In genomic region chr1:21154717-21155116, GRCh38 we compare ENCODE assay signal across 23 cellular contexts. TPM values are rescaled to one million over a fixed set of nuclear protein-coding genes. Genes with fewer than 3 reads are reported as not detected.
DNase-seq lines count a peak whose midpoint lies in the region; ATAC-seq and TF ChIP-seq lines count a peak whose summit lies in the region.
"Had no signal": no experiment of that assay in that cellular context is flagged by ENCODE, and none has a peak within 500 bp of the region (broad histone marks: within the 10 kb centered on the region; RNA-seq: fewer than 3 reads in every experiment).

No MANE protein-coding gene starts in this region.

- H3K27ac Mint-ChIP-seq in natural killer cell, result peak overlapping the region; percentile 45 to 54
- peak overlapping the region in 1 of 2 donors; percentile 16 for H3K27ac Mint-ChIP-seq in natural killer cell treated with Interleukin-12 subunit alpha and Interleukin-12 subunit beta and Interleukin-15 and Interleukin-18, amount 100 ng/mL, for 72 hours
- peak overlapping the region; percentile 42 for H3K27ac Mint-ChIP-seq in activated T-helper 2 cell treated with anti-CD3 and anti-CD28 coated beads, Interferon-gamma antibody, Interleukin-2, Interleukin-4, amounts not matched to agents 10 μg/mL and 5 μg/mL and 100 μg/mL, durations not matched to agents 14 hours and 24 hours and 36 hours
- no peak overlapping the region for H3K27ac Mint-ChIP-seq in stimulated activated effector memory CD8-positive, alpha-beta T cell treated with anti-CD3 and anti-CD28 coated beads, Interleukin-12 subunit alpha, Interleukin-12 subunit beta, amount 100 ng/mL, for 72 hours
- no peak overlapping the region for H3K27ac Mint-ChIP-seq in activated CD8-positive, alpha-beta memory T cell treated with anti-CD3 and anti-CD28 coated beads, Interleukin-2, amount 10 ng/mL, durations not matched to agents 7 days and 5 days
- H3K27ac Mint-ChIP-seq: CD4-positive, alpha-beta T cell had no signal

- H3K27me3 Mint-ChIP-seq in natural killer cell (ENCODE audit: low read depth in 2 of 2), result no peaks in the 10 kb centered on the region
- H3K27me3 Mint-ChIP-seq in natural killer cell treated with Interleukin-12 subunit alpha and Interleukin-12 subunit beta and Interleukin-15 and Interleukin-18, amount 100 ng/mL, for 72 hours, result no peaks in the 10 kb centered on the region
- H3K27me3 Mint-ChIP-seq in activated T-helper 2 cell treated with anti-CD3 and anti-CD28 coated beads, Interferon-gamma antibody, Interleukin-2, Interleukin-4, amounts not matched to agents 10 μg/mL and 5 μg/mL and 100 μg/mL, durations not matched to agents 14 hours and 24 hours and 36 hours (ENCODE audit: low read depth), result no peaks in the 10 kb centered on the region
- no peaks in the 10 kb centered on the region for H3K27me3 Mint-ChIP-seq in activated CD8-positive, alpha-beta memory T cell treated with anti-CD3 and anti-CD28 coated beads, Interleukin-2, amount 10 ng/mL, durations not matched to agents 7 days and 5 days
- H3K27me3 Mint-ChIP-seq: CD4-positive, alpha-beta T cell had no signal

- H3K36me3 ChIP-seq in Loucy (ENCODE audit: insufficient read depth, low read length), result peaks cover 7% of the 10 kb centered on the region; the same call in 1 of the 2 replicates

- ATAC-seq in natural killer cell (peak in 1 of 3 donors; percentile 18), GM21825 (IDR thresholded peaks at IDR 0.05; ENCODE audit: unreplicated experiment) (no peak)
- no peak for ATAC-seq in natural killer cell treated with Interleukin-12 subunit alpha and Interleukin-12 subunit beta and Interleukin-15 and Interleukin-18, amount 100 ng/mL, for 72 hours
- peak; percentile 57 for ATAC-seq in stimulated activated effector memory CD8-positive, alpha-beta T cell treated with anti-CD3 and anti-CD28 coated beads, Interleukin-12 subunit alpha, Interleukin-12 subunit beta, amount 100 ng/mL, for 72 hours
- no peak for ATAC-seq in activated CD8-positive, alpha-beta memory T cell treated with anti-CD3 and anti-CD28 coated beads, Interleukin-2, amount 10 ng/mL, durations not matched to agents 7 days and 5 days
- ATAC-seq: HCT116, HepG2 had no signal

- H3K36me3 Mint-ChIP-seq in natural killer cell, result no peaks in the 10 kb centered on the region
- peaks cover 6% of the 10 kb centered on the region for H3K36me3 Mint-ChIP-seq in natural killer cell treated with Interleukin-12 subunit alpha and Interleukin-12 subunit beta and Interleukin-15 and Interleukin-18, amount 100 ng/mL, for 72 hours
- H3K36me3 Mint-ChIP-seq in activated T-helper 2 cell treated with anti-CD3 and anti-CD28 coated beads, Interferon-gamma antibody, Interleukin-2, Interleukin-4, amounts not matched to agents 10 μg/mL and 5 μg/mL and 100 μg/mL, durations not matched to agents 14 hours and 24 hours and 36 hours (ENCODE audit: low read depth), result peaks cover 40% of the 10 kb centered on the region
- H3K36me3 Mint-ChIP-seq in stimulated activated effector memory CD8-positive, alpha-beta T cell treated with anti-CD3 and anti-CD28 coated beads, Interleukin-12 subunit alpha, Interleukin-12 subunit beta, amount 100 ng/mL, for 72 hours, result peaks cover 35% of the 10 kb centered on the region
- H3K36me3 Mint-ChIP-seq in activated CD8-positive, alpha-beta memory T cell treated with anti-CD3 and anti-CD28 coated beads, Interleukin-2, amount 10 ng/mL, durations not matched to agents 7 days and 5 days, result peaks cover 10% of the 10 kb centered on the region

- TF ChIP-seq CTCF in natural killer cell (IDR thresholded peaks at IDR 0.05) (no peak), Loucy (conservative IDR thresholded peaks at IDR 0.05; ENCODE audit: low read length) (no peak)

- DNase-seq in natural killer cell, result no peak
- no peak for DNase-seq in natural killer cell treated with Interleukin-12 subunit alpha and Interleukin-12 subunit beta and Interleukin-15 and Interleukin-18, amount 100 ng/mL, for 72 hours (ENCODE audit: low spot score)
- no peak for DNase-seq in activated T-helper 2 cell treated with anti-CD3 and anti-CD28 coated beads, Interferon-gamma antibody, Interleukin-2, Interleukin-4, amounts not matched to agents 10 μg/mL and 5 μg/mL and 100 μg/mL, durations not matched to agents 14 hours and 24 hours and 36 hours (ENCODE audit: low spot score)
- no peak for DNase-seq in stimulated activated effector memory CD8-positive, alpha-beta T cell treated with anti-CD3 and anti-CD28 coated beads, Interleukin-12 subunit alpha, Interleukin-12 subunit beta, amount 100 ng/mL, for 72 hours (ENCODE audit: low spot score in 2 of 2)
- DNase-seq in activated CD8-positive, alpha-beta memory T cell treated with anti-CD3 and anti-CD28 coated beads, Interleukin-2, amount 10 ng/mL, durations not matched to agents 7 days and 5 days, result no peak
- DNase-seq in cardiac septum (ENCODE audit: low spot score), result no peak
- DNase-seq: CD4-positive, alpha-beta T cell; COR-L47; DMS79; GOT3; KBM-7; NCI-H1092 treated with DMSO at 0.1 percent for 48 hours; NCI-H146; NCI-H2029; NCI-H226; NCI-H524; NCI-H774; Peyer's patch; SJCRH30 had no signal

- intact Hi-C loops in natural killer cell (cut with micrococcal nuclease) (no loop called here), cardiac septum (cut with DNase I) (no loop called here)
- intact Hi-C loops in activated T-helper 2 cell treated with anti-CD3 and anti-CD28 coated beads, Interferon-gamma antibody, Interleukin-2, Interleukin-4, amounts not matched to agents 10 μg/mL and 5 μg/mL and 100 μg/mL, durations not matched to agents 14 hours and 24 hours and 36 hours (cut with micrococcal nuclease), result no loop called here

- H3K9me3 ChIP-seq in Loucy (ENCODE audit: insufficient read depth, low read depth, low read length), result no peaks in the 10 kb centered on the region
- H3K9me3 ChIP-seq: Peyer's patch, SJCRH30 had no signal

- H3K9me2 ChIP-seq in Loucy (replicated peaks; ENCODE audit: low read depth, low read length), result no peaks in the 10 kb centered on the region

- no peak overlapping the region for H2AFZ ChIP-seq in Loucy (ENCODE audit: low read length)

- CTCF ChIA-PET in activated CD8-positive, alpha-beta memory T cell treated with anti-CD3 and anti-CD28 coated beads, Interleukin-2, amount 10 ng/mL, durations not matched to agents 7 days and 5 days (lab: Charles Lee), result interaction anchor here (1.8 kb wide), 1 partner anchor 40 kb away, joined by 6 read pairs; no protein-coding TSS in a partner anchor

- peaks cover 32 to 44% of the 10 kb centered on the region in 2 donors for H3K4me1 Mint-ChIP-seq in natural killer cell
- peaks cover 32 to 34% of the 10 kb centered on the region in 2 donors for H3K4me1 Mint-ChIP-seq in natural killer cell treated with Interleukin-12 subunit alpha and Interleukin-12 subunit beta and Interleukin-15 and Interleukin-18, amount 100 ng/mL, for 72 hours (ENCODE audit: low read depth in 2 of 2)
- H3K4me1 Mint-ChIP-seq in activated T-helper 2 cell treated with anti-CD3 and anti-CD28 coated beads, Interferon-gamma antibody, Interleukin-2, Interleukin-4, amounts not matched to agents 10 μg/mL and 5 μg/mL and 100 μg/mL, durations not matched to agents 14 hours and 24 hours and 36 hours (ENCODE audit: low read depth), result peaks cover 25% of the 10 kb centered on the region
- H3K4me1 Mint-ChIP-seq in stimulated activated effector memory CD8-positive, alpha-beta T cell treated with anti-CD3 and anti-CD28 coated beads, Interleukin-12 subunit alpha, Interleukin-12 subunit beta, amount 100 ng/mL, for 72 hours, result peaks cover 17% of the 10 kb centered on the region
- peaks cover 19% of the 10 kb centered on the region for H3K4me1 Mint-ChIP-seq in activated CD8-positive, alpha-beta memory T cell treated with anti-CD3 and anti-CD28 coated beads, Interleukin-2, amount 10 ng/mL, durations not matched to agents 7 days and 5 days

- no peaks in the 10 kb centered on the region for H3K27me3 ChIP-seq in Loucy (ENCODE audit: insufficient read depth, low read length, poor library complexity, severe bottlenecking)
- H3K27me3 ChIP-seq: Peyer's patch, SJCRH30 had no signal

- H3K4me2 ChIP-seq in Loucy (ENCODE audit: low read depth, low read length, poor library complexity, severe bottlenecking), result peak overlapping the region; percentile 56

- H3K9ac ChIP-seq in Loucy (ENCODE audit: low read depth, low read length, poor library complexity, severe bottlenecking), result peak overlapping the region; percentile 2

- peaks cover 39% of the 10 kb centered on the region for H3K4me1 ChIP-seq in Loucy (ENCODE audit: insufficient read depth, low read length, poor library complexity, severe bottlenecking)

- no peaks in the 10 kb centered on the region for H3K9me3 Mint-ChIP-seq in natural killer cell
- no peaks in the 10 kb centered on the region for H3K9me3 Mint-ChIP-seq in natural killer cell treated with Interleukin-12 subunit alpha and Interleukin-12 subunit beta and Interleukin-15 and Interleukin-18, amount 100 ng/mL, for 72 hours
- no peaks in the 10 kb centered on the region for H3K9me3 Mint-ChIP-seq in activated T-helper 2 cell treated with anti-CD3 and anti-CD28 coated beads, Interferon-gamma antibody, Interleukin-2, Interleukin-4, amounts not matched to agents 10 μg/mL and 5 μg/mL and 100 μg/mL, durations not matched to agents 14 hours and 24 hours and 36 hours
- no peaks in the 10 kb centered on the region for H3K9me3 Mint-ChIP-seq in stimulated activated effector memory CD8-positive, alpha-beta T cell treated with anti-CD3 and anti-CD28 coated beads, Interleukin-12 subunit alpha, Interleukin-12 subunit beta, amount 100 ng/mL, for 72 hours
- no peaks in the 10 kb centered on the region for H3K9me3 Mint-ChIP-seq in activated CD8-positive, alpha-beta memory T cell treated with anti-CD3 and anti-CD28 coated beads, Interleukin-2, amount 10 ng/mL, durations not matched to agents 7 days and 5 days (ENCODE audit: low read depth)
- H3K9me3 Mint-ChIP-seq: CD4-positive, alpha-beta T cell had no signal

- H3K4me3 Mint-ChIP-seq in natural killer cell, result no peak overlapping the region
- no peak overlapping the region for H3K4me3 Mint-ChIP-seq in natural killer cell treated with Interleukin-12 subunit alpha and Interleukin-12 subunit beta and Interleukin-15 and Interleukin-18, amount 100 ng/mL, for 72 hours
- no peak overlapping the region for H3K4me3 Mint-ChIP-seq in activated T-helper 2 cell treated with anti-CD3 and anti-CD28 coated beads, Interferon-gamma antibody, Interleukin-2, Interleukin-4, amounts not matched to agents 10 μg/mL and 5 μg/mL and 100 μg/mL, durations not matched to agents 14 hours and 24 hours and 36 hours (ENCODE audit: low read depth)
- no peak overlapping the region for H3K4me3 Mint-ChIP-seq in stimulated activated effector memory CD8-positive, alpha-beta T cell treated with anti-CD3 and anti-CD28 coated beads, Interleukin-12 subunit alpha, Interleukin-12 subunit beta, amount 100 ng/mL, for 72 hours
- no peak overlapping the region for H3K4me3 Mint-ChIP-seq in activated CD8-positive, alpha-beta memory T cell treated with anti-CD3 and anti-CD28 coated beads, Interleukin-2, amount 10 ng/mL, durations not matched to agents 7 days and 5 days
- H3K4me3 Mint-ChIP-seq: CD4-positive, alpha-beta T cell had no signal

- peak overlapping the region; percentile 38 for H3K4me3 ChIP-seq in Loucy (ENCODE audit: low read length, poor library complexity, severe bottlenecking)
- H3K4me3 ChIP-seq: Peyer's patch, SJCRH30 had no signal

- peaks cover 59% of the 10 kb centered on the region for H3K79me2 ChIP-seq in Loucy (ENCODE audit: insufficient read depth, low read length)

- 0 out of 2 replicates have a peak, but pooled peaks cover under 1% of the 10 kb centered on the region for H3F3A ChIP-seq in Loucy (ENCODE audit: low read depth)

- peaks cover 11% of the 10 kb centered on the region for H4K20me1 ChIP-seq in Loucy (ENCODE audit: insufficient read depth, low read length, poor library complexity, severe bottlenecking)

RNA-seq across cellular contexts. Expression of gene EIF4G3, which starts 22.0 kb away (rescaled TPM):
- total RNA-seq in natural killer cell (100 to 1,000 TPM; 105 to 107 (median 107) TPM), cardiac septum (45.6 TPM)
- total RNA-seq in natural killer cell treated with Interleukin-12 subunit alpha and Interleukin-12 subunit beta and Interleukin-15 and Interleukin-18, amount 100 ng/mL, for 72 hours, result 100 to 1,000 TPM; 121 to 140 TPM
- 64.2 and 66.0 TPM in 2 replicates for total RNA-seq in activated T-helper 2 cell treated with anti-CD3 and anti-CD28 coated beads, Interferon-gamma antibody, Interleukin-2, Interleukin-4, amounts not matched to agents 10 μg/mL and 5 μg/mL and 100 μg/mL, durations not matched to agents 14 hours and 24 hours and 36 hours
- total RNA-seq in activated CD8-positive, alpha-beta memory T cell treated with anti-CD3 and anti-CD28 coated beads, Interleukin-2, amount 10 ng/mL, durations not matched to agents 7 days and 5 days, result 10 to 100 TPM; 56.7 to 64.3 TPM

Comparison
In these comparisons a context has a peak if more than half of its experiments do, and no peak if none do; other contexts are left out.
1. H3K27ac Mint-ChIP-seq: peak in natural killer cell (2 of 2) and activated T-helper 2 cell treated with anti-CD3 and anti-CD28 coated beads, Interferon-gamma antibody, Interleukin-2, Interleukin-4, amounts not matched to agents 10 μg/mL and 5 μg/mL and 100 μg/mL, durations not matched to agents 14 hours and 24 hours and 36 hours (single experiment); none in stimulated activated effector memory CD8-positive, alpha-beta T cell treated with anti-CD3 and anti-CD28 coated beads, Interleukin-12 subunit alpha, Interleukin-12 subunit beta, amount 100 ng/mL, for 72 hours (single experiment) and activated CD8-positive, alpha-beta memory T cell treated with anti-CD3 and anti-CD28 coated beads, Interleukin-2, amount 10 ng/mL, durations not matched to agents 7 days and 5 days (single experiment).